In the genomic region with DNA sequence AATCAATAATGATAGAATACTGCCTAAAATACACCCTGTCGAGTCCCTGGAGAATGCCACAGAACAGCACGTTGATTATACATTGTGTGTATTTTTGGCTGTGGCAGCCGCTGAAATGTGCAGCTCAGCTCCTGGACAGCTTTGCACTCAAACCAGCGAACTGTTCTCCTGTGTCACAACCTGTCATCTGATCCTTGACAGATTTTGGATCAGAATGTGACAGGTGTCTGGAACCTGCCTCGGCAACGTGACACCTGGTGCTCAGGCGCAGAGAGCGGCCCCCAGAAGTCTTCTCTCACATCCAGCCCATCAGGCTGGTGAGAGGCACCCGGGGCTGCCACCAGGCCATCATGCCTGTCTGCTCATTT, we compare ENCODE assay signal across 11 cellular contexts.
"Had no signal": no experiment of that assay in that cellular context is flagged by ENCODE, and none has a peak within 500 bp of the region (broad histone marks: within the 10 kb centered on the region; RNA-seq: fewer than 3 reads in every experiment).

No MANE protein-coding gene starts in this region.

- H3K36me3 ChIP-seq: colonic mucosa, pancreas had no signal

- H3K4me1 ChIP-seq: colonic mucosa had no signal

- H3K9me3 ChIP-seq: ascending aorta, colonic mucosa, esophagus squamous epithelium, pancreas had no signal

- H3K27ac ChIP-seq: ascending aorta, colonic mucosa, esophagus squamous epithelium, pancreas, VCaP had no signal

- ATAC-seq: activated CD4-positive, alpha-beta T cell treated with anti-CD3 and anti-CD28 coated beads for 36 hours; activated naive CD8-positive, alpha-beta T cell treated with anti-CD3 and anti-CD28 coated beads, Interleukin-2, amount 50 U/mL, for 24 hours; pancreas had no signal

- H3K27me3 ChIP-seq: ascending aorta, colonic mucosa, esophagus squamous epithelium, pancreas had no signal

- DNase-seq: activated CD4-positive, alpha-beta memory T cell treated with anti-CD3 and anti-CD28 coated beads, Interleukin-2, amount 10 ng/mL, durations not matched to agents 7 days and 5 days; activated CD4-positive, alpha-beta T cell treated with anti-CD3 and anti-CD28 coated beads for 36 hours; activated naive CD8-positive, alpha-beta T cell treated with anti-CD3 and anti-CD28 coated beads, Interleukin-2, amount 50 U/mL, for 24 hours; colonic mucosa; esophagus squamous epithelium; foreskin fibroblast; small intestine; T1000 had no signal

- H3K4me3 ChIP-seq: ascending aorta, colonic mucosa, esophagus squamous epithelium, pancreas had no signal
